ENCODE assay signal across 22 cellular contexts in the genomic region with DNA sequence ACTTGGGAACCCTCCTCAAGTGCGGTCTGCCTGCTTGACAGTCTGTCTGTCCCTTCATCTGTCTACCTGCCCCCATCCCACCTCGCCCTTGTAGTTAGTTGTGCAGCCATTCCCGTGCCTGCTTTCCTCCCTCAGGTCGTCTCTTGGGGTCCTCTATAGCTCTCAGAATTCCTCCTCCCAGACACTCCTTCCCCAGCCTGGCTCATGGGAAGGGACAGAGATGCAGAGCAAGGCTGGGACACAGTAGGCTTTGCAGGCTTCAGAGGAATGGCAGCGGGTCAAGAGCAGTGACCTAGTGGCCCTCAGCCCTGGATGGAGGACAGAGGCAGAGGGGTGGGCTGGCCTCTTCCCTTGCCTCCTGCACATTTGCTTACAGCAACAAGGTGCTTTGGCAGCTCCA. TPM values are rescaled to one million over a fixed set of nuclear protein-coding genes. Genes with fewer than 3 reads are reported as not detected.
DNase-seq lines count a peak whose midpoint lies in the region; ATAC-seq and TF ChIP-seq lines count a peak whose summit lies in the region.
"Had no signal": no experiment of that assay in that cellular context is flagged by ENCODE, and none has a peak within 500 bp of the region (broad histone marks: within the 10 kb centered on the region; RNA-seq: fewer than 3 reads in every experiment).

No MANE protein-coding gene starts in this region.

- no peaks in the 10 kb centered on the region for H3K36me3 Mint-ChIP-seq in chondrocyte (ENCODE audit: low read depth)
- H3K36me3 Mint-ChIP-seq: IgD-negative memory B cell had no signal

- H3K27ac ChIP-seq in HUES6 (ENCODE audit: low read depth, low read length) (no peak overlapping the region), mesendoderm (ENCODE audit: low read depth, low read length) (no peak overlapping the region), trophoblast cell (ENCODE audit: low read depth, low read length) (no peak overlapping the region), substantia nigra (ENCODE audit: low read depth, low read length, poor library complexity, severe bottlenecking) (no peak overlapping the region)
- H3K27ac ChIP-seq: C4-2B, HL-60 had no signal

- H3K9ac ChIP-seq in HUES6 (ENCODE audit: low read length): peak overlapping the region; percentile 41
- peak overlapping the region; percentile 36 for H3K9ac ChIP-seq in mesendoderm (ENCODE audit: low read length)
- H3K9ac ChIP-seq in trophoblast cell (ENCODE audit: low read length): no peak overlapping the region

- peaks cover 20% of the 10 kb centered on the region for H3K27me3 ChIP-seq in HUES6 (ENCODE audit: control insufficient read depth, insufficient read depth, low read length)
- no peaks in the 10 kb centered on the region for H3K27me3 ChIP-seq in mesendoderm (ENCODE audit: insufficient read depth, low read length, poor library complexity)
- no peaks in the 10 kb centered on the region for H3K27me3 ChIP-seq in trophoblast cell (ENCODE audit: insufficient read depth, low read length)

- no peak overlapping the region for H2BK15ac ChIP-seq in mesendoderm (replicated peaks; ENCODE audit: low read depth)

- no peak overlapping the region for H3K4ac ChIP-seq in mesendoderm (ENCODE audit: low read depth, low read length)
- H3K4ac ChIP-seq in trophoblast cell (ENCODE audit: low read depth, low read length): no peak overlapping the region

- H2BK12ac ChIP-seq in trophoblast cell (ENCODE audit: low read length): peak overlapping the region; percentile 24

- H3K9me3 ChIP-seq in HUES6 (ENCODE audit: control insufficient read depth, insufficient read depth, low read depth, low read length) (no peaks in the 10 kb centered on the region), trophoblast cell (ENCODE audit: insufficient read depth, low read depth, low read length) (no peaks in the 10 kb centered on the region)
- H3K9me3 ChIP-seq: Caco-2 had no signal

- no peak overlapping the region for H4K12ac ChIP-seq in trophoblast cell (ENCODE audit: low read depth, low read length)

- H3K36me3 ChIP-seq in HUES6 (ENCODE audit: control insufficient read depth, insufficient read depth, low read length) (no peaks in the 10 kb centered on the region), mesendoderm (ENCODE audit: control insufficient read depth, insufficient read depth, low read length) (no peaks in the 10 kb centered on the region), trophoblast cell (ENCODE audit: control insufficient read depth in 1 of 2, insufficient read depth in 2 of 2, low read length in 2 of 2) (no peaks in the 10 kb centered on the region)

- H3K4me3 Mint-ChIP-seq in chondrocyte (ENCODE audit: unreplicated experiment): no peak overlapping the region
- H3K4me3 Mint-ChIP-seq: CD4-positive, alpha-beta T cell; HFFc6 had no signal

- DNase-seq in chondrocyte (ENCODE audit: low spot score) (no peak), mesendoderm (no peak), trophoblast cell (no peak), substantia nigra (lab: John Stamatoyannopoulos, UW) (no peak), amniotic stem cell (lab: John Stamatoyannopoulos, UW) (no peak)
- DNase-seq: AML-193; Caco-2; CD4-positive, alpha-beta T cell; DMS153; DMS79; GDM1; HFFc6; KBM-7 had no signal

- H3K79me1 ChIP-seq in mesendoderm (ENCODE audit: low read length) (no peaks in the 10 kb centered on the region), trophoblast cell (ENCODE audit: low read length) (no peaks in the 10 kb centered on the region)

- no CpG with 5 or more reads among the region's 5 CpGs for WGBS in mesendoderm (ENCODE audit: extremely low coverage, insufficient coverage, low lambda C conversion rate)
- WGBS in trophoblast cell (ENCODE audit: extremely low coverage, insufficient coverage, insufficient read length): no CpG with 5 or more reads among the region's 5 CpGs

- H4K91ac ChIP-seq in trophoblast cell (ENCODE audit: low read depth, low read length): no peak overlapping the region

- H3K4me1 ChIP-seq in HUES6 (ENCODE audit: control insufficient read depth, insufficient read depth, low read length) (peaks cover 63% of the 10 kb centered on the region), mesendoderm (ENCODE audit: control insufficient read depth, low read depth, low read length) (peaks cover 34% of the 10 kb centered on the region), trophoblast cell (ENCODE audit: control insufficient read depth in 1 of 2, insufficient read depth in 2 of 2, low read length in 2 of 2) (peaks cover 24 to 35% of the 10 kb centered on the region in 2 experiments)
- H3K4me1 ChIP-seq: Caco-2 had no signal

- H3K27ac Mint-ChIP-seq in chondrocyte (ENCODE audit: unreplicated experiment): peak overlapping the region; percentile 86
- H3K27ac Mint-ChIP-seq: CD4-positive, alpha-beta T cell; HFFc6 had no signal

- H2AK5ac ChIP-seq in mesendoderm (ENCODE audit: low read length) (peak overlapping the region; percentile 82), trophoblast cell (ENCODE audit: low read length) (no peak overlapping the region)

- H2AFZ ChIP-seq in trophoblast cell (ENCODE audit: insufficient read depth, low read length, poor library complexity): no peak overlapping the region

- peaks cover 37% of the 10 kb centered on the region for H3K4me1 Mint-ChIP-seq in chondrocyte (ENCODE audit: low read depth)

- H4K8ac ChIP-seq in mesendoderm (ENCODE audit: low read depth, low read length) (no peak overlapping the region), trophoblast cell (ENCODE audit: low read depth, low read length) (no peak overlapping the region)

- H2BK120ac ChIP-seq in mesendoderm (ENCODE audit: low read depth, low read length) (peak overlapping the region; percentile 4), trophoblast cell (ENCODE audit: insufficient read depth, low read length, poor library complexity) (no peak overlapping the region)

- no peak overlapping the region for H4K5ac ChIP-seq in mesendoderm (ENCODE audit: low read length)

- no peak for TF ChIP-seq CTCF in chondrocyte (IDR thresholded peaks at IDR 0.05)

- H3K9me3 Mint-ChIP-seq in chondrocyte (ENCODE audit: low read depth): no peaks in the 10 kb centered on the region
- H3K9me3 Mint-ChIP-seq: CD4-positive, alpha-beta T cell; HFFc6; IgD-negative memory B cell had no signal

- no peak overlapping the region for H3K14ac ChIP-seq in trophoblast cell (ENCODE audit: low read length)

- H3K18ac ChIP-seq in mesendoderm (ENCODE audit: low read length): peak overlapping the region; percentile 1
- no peak overlapping the region for H3K18ac ChIP-seq in trophoblast cell (ENCODE audit: low read length)

- peak overlapping the region; percentile 76 for H3K56ac ChIP-seq in mesendoderm (ENCODE audit: low read length)

- no peak overlapping the region for H3K23ac ChIP-seq in mesendoderm (ENCODE audit: low read length)
- no peak overlapping the region for H3K23ac ChIP-seq in trophoblast cell (ENCODE audit: low read length)

- no peak for ATAC-seq in GM21360 (IDR thresholded peaks at IDR 0.05; ENCODE audit: unreplicated experiment)
- ATAC-seq: HCT116, HepG2 had no signal

- H2BK5ac ChIP-seq in mesendoderm (ENCODE audit: low read length) (no peak overlapping the region), trophoblast cell (ENCODE audit: low read depth, low read length, poor library complexity) (no peak overlapping the region)

- H3K4me2 ChIP-seq in mesendoderm (ENCODE audit: low read length): no peak overlapping the region
- no peak overlapping the region for H3K4me2 ChIP-seq in trophoblast cell (ENCODE audit: low read length)

- H3K79me2 ChIP-seq in mesendoderm (ENCODE audit: control insufficient read depth, insufficient read depth, low read length): no peaks in the 10 kb centered on the region
- no peaks in the 10 kb centered on the region for H3K79me2 ChIP-seq in trophoblast cell (ENCODE audit: control insufficient read depth, insufficient read depth, low read length, poor library complexity)

- H3K27me3 Mint-ChIP-seq in chondrocyte (ENCODE audit: low read depth): no peaks in the 10 kb centered on the region
- H3K27me3 Mint-ChIP-seq: CD4-positive, alpha-beta T cell had no signal

- H3K4me3 ChIP-seq in HUES6 (ENCODE audit: low read depth, low read length) (peak overlapping the region; percentile 15; the same call in 1 of the 2 replicates), mesendoderm (ENCODE audit: low read length) (no peak overlapping the region), trophoblast cell (ENCODE audit: low read depth, low read length) (no peak overlapping the region)

RNA-seq across cellular contexts. Expression of gene TMEM31, which starts 18.3 kb away (rescaled TPM):
- total RNA-seq in chondrocyte: not detected in 3 replicates
- 0.56 TPM for polyA plus RNA-seq in mesendoderm (2013, experiment 1 of 2)
- polyA plus RNA-seq in mesendoderm (2013, experiment 2 of 2): 0.36 TPM
- polyA plus RNA-seq in trophoblast cell (2013): 1.1 and 1.4 TPM in 2 replicates
- total RNA-seq: Caco-2; CD4-positive, alpha-beta T cell; Daoy; HepG2; HFFc6; HT1080 had no signal
- polyA plus RNA-seq: IgD-negative memory B cell had no signal

RNA-seq across cellular contexts. Expression of gene MORF4L2, which starts 42.5 kb away (rescaled TPM):
- total RNA-seq in chondrocyte: 540 to 567 TPM (median 545 TPM) in 3 replicates
- 337 TPM for polyA plus RNA-seq in mesendoderm (2013, experiment 1 of 2)
- polyA plus RNA-seq in mesendoderm (2013, experiment 2 of 2): 337 TPM
- 493 and 516 TPM in 2 replicates for polyA plus RNA-seq in trophoblast cell (2013)

RNA-seq across cellular contexts. Expression of gene PLP1, which starts 47.6 kb away (rescaled TPM):
- 0.77 to 1.2 TPM (median 1.1 TPM) in 3 replicates for total RNA-seq in chondrocyte
- 12.1 TPM for polyA plus RNA-seq in mesendoderm (2013, experiment 1 of 2)
- 12.4 TPM for polyA plus RNA-seq in mesendoderm (2013, experiment 2 of 2)
- polyA plus RNA-seq in trophoblast cell (2013): 1.00 and 1.1 TPM in 2 replicates
- total RNA-seq: CD4-positive, alpha-beta T cell had no signal
- polyA plus RNA-seq: IgD-negative memory B cell had no signal
